ENCODE assay signal across 7 cellular contexts in genomic region chr9:83885559-83886240, GRCh38. TPM values are rescaled to one million over a fixed set of nuclear protein-coding genes. Genes with fewer than 3 reads are reported as not detected.
DNase-seq lines count a peak whose midpoint lies in the region; ATAC-seq, FAIRE-seq and TF ChIP-seq lines count a peak whose summit lies in the region.
"Not testable (repeated sequence)": the region's sequence is repeated elsewhere in the genome, so short reads cannot be mapped to it uniquely, and the experiment has no call there.

No MANE protein-coding gene starts in this region.

- not testable (repeated sequence) for H3K4me1 ChIP-seq in ovary (ENCODE audit: insufficient read depth)

- not testable (repeated sequence) for H3K36me3 ChIP-seq in kidney epithelial cell (ENCODE audit: control insufficient read depth, insufficient read depth, low read length); ovary

- peak; percentile 32 for FAIRE-seq in D721Med (lab: Jason Lieb, UNC)

- not testable (repeated sequence) for TF ChIP-seq POLR2A in ovary (IDR thresholded peaks at IDR 0.05)

- 46 to 53% (median 51%) methylated on average over 3 of the region's 3 CpGs for WGBS in ovary, 3 donors

- H3K27me3 ChIP-seq in kidney epithelial cell (ENCODE audit: control insufficient read depth, insufficient read depth, low read length); ovary: not testable (repeated sequence)

- not testable (repeated sequence) for DNase-seq in D721Med (ENCODE audit: insufficient read length, low spot score)
- DNase-seq in HT1080 (ENCODE audit: low read depth): peak; percentile 96
- peak; percentile 89 for DNase-seq in RKO (ENCODE audit: low spot score)
- DNase-seq in astrocyte of the hippocampus (ENCODE audit: low read depth, low spot score): peak; percentile 58
- DNase-seq in kidney epithelial cell (ENCODE audit: low read depth): peak; percentile 75
- peak in 3 of 5 donors; percentile 31 to 70 (median 35) for DNase-seq in ovary

- TF ChIP-seq CTCF in D721Med (IDR thresholded peaks at IDR 0.05; ENCODE audit: insufficient read depth, missing control alignments); kidney epithelial cell (IDR thresholded peaks at IDR 0.05; ENCODE audit: insufficient read depth, low read length, poor library complexity, severe bottlenecking); ovary (IDR thresholded peaks at IDR 0.05): not testable (repeated sequence)

- ATAC-seq in esophagus mucosa: peak; percentile 76

- H3K9me3 ChIP-seq in ovary: not testable (repeated sequence)

- not testable (repeated sequence) for TF ChIP-seq EP300 in ovary (IDR thresholded peaks at IDR 0.05)

- intact Hi-C loops in ovary (cut with DNase I): not testable (repeated sequence)

- not testable (repeated sequence) for H3K27ac ChIP-seq in ovary

- H3K4me3 ChIP-seq in kidney epithelial cell (ENCODE audit: low read depth, low read length); ovary: not testable (repeated sequence)

RNA-seq across cellular contexts. Expression of gene KIF27, which starts 35.5 kb away (rescaled TPM):
- total RNA-seq in HT1080 (2014; rRNA removed; shearing (Covaris generic)): 0.87 and 1.4 TPM in 2 replicates
- 1.4 and 2.1 TPM in 2 replicates for polyA plus RNA-seq in HT1080 (2015; cell fraction: cytosol; rRNA removed)
- 2.7 and 5.0 TPM in 2 replicates for polyA plus RNA-seq in HT1080 (2015; cell fraction: nucleus; rRNA removed)
- 2.5 TPM for total RNA-seq in esophagus mucosa
- total RNA-seq in kidney epithelial cell: 3.5 and 4.6 TPM in 2 replicates
- total RNA-seq in ovary: 10 to 100 TPM in 4 of 7 donors, 1 to 10 TPM in 3; 7.4 to 16.2 (median 10.4) TPM
- 1 to 10 TPM; 1.5 to 4.3 TPM for polyA plus RNA-seq in ovary
